1 cellular context compared by ENCODE assay signal in genomic region chr5:140292212-140293040, GRCh38.
TF ChIP-seq lines count a peak whose summit lies in the region.

No MANE protein-coding gene starts in this region.

TF ChIP-seq in K562, 482 proteins besides CTCF, POLR2A, EP300 and RAD21:
- TF ChIP-seq ADNP (tag; IDR thresholded peaks at IDR 0.05) (no peak), CHAMP1 (IDR thresholded peaks at IDR 0.05) (no peak), ZNF197 (CRISPR knock-in tag; IDR thresholded peaks at IDR 0.05; ENCODE audit: low read depth) (no peak)
